Comparison of ENCODE assay signal across 2 cellular contexts in genomic region chr15:83198476-83198875, GRCh38.
TF ChIP-seq lines count a peak whose summit lies in the region.

No MANE protein-coding gene starts in this region.

TF ChIP-seq in GM12878, 131 proteins besides CTCF, POLR2A, EP300 and RAD21 (continued from another document):
- TF ChIP-seq ZNF687 (IDR thresholded peaks at IDR 0.05), result peak; percentile 34; the same call in 1 of the 2 replicates

TF ChIP-seq in GM23338, 12 proteins besides CTCF, POLR2A, EP300 and RAD21 (continued from another document):
- TF ChIP-seq, protein P1, sequence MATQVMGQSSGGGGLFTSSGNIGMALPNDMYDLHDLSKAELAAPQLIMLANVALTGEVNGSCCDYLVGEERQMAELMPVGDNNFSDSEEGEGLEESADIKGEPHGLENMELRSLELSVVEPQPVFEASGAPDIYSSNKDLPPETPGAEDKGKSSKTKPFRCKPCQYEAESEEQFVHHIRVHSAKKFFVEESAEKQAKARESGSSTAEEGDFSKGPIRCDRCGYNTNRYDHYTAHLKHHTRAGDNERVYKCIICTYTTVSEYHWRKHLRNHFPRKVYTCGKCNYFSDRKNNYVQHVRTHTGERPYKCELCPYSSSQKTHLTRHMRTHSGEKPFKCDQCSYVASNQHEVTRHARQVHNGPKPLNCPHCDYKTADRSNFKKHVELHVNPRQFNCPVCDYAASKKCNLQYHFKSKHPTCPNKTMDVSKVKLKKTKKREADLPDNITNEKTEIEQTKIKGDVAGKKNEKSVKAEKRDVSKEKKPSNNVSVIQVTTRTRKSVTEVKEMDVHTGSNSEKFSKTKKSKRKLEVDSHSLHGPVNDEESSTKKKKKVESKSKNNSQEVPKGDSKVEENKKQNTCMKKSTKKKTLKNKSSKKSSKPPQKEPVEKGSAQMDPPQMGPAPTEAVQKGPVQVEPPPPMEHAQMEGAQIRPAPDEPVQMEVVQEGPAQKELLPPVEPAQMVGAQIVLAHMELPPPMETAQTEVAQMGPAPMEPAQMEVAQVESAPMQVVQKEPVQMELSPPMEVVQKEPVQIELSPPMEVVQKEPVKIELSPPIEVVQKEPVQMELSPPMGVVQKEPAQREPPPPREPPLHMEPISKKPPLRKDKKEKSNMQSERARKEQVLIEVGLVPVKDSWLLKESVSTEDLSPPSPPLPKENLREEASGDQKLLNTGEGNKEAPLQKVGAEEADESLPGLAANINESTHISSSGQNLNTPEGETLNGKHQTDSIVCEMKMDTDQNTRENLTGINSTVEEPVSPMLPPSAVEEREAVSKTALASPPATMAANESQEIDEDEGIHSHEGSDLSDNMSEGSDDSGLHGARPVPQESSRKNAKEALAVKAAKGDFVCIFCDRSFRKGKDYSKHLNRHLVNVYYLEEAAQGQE (IDR thresholded peaks at IDR 0.05; ENCODE audit: unreplicated experiment), result no peak
- TF ChIP-seq STAT1 (IDR thresholded peaks at IDR 0.05; ENCODE audit: unreplicated experiment), result no peak
